Comparison of ENCODE assay signal across 10 cellular contexts in the genomic region with DNA sequence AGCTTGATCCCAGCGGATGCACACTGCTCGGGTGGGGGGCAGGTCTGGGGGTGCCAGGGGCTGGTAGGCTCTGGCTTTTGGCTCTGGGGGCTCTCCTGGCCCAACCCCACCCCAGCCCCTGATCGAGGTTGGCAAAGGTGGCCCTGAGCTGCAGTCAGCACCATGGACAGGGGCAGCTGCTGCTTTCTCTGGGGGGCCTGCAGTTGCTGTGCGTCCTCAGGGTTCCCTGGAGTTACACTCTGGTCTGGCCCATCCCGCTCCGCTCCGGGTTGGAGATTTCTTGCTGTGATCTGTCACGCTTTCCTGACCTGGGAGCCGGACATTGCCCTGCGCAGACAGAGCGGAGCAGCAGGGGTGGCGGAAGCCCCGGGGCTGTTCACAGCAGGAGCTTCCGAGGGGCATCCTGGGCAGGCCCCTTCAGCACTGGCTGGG. TPM values are rescaled to one million over a fixed set of nuclear protein-coding genes. Genes with fewer than 3 reads are reported as not detected.
DNase-seq lines count a peak whose midpoint lies in the region; ATAC-seq, FAIRE-seq and TF ChIP-seq lines count a peak whose summit lies in the region.
"Had no signal": no experiment of that assay in that cellular context is flagged by ENCODE, and none has a peak within 500 bp of the region (broad histone marks: within the 10 kb centered on the region; RNA-seq: fewer than 3 reads in every experiment).

No MANE protein-coding gene starts in this region.

- no peak overlapping the region for H3K27ac ChIP-seq in AG04450 (ENCODE audit: low read depth, low read length)
- H3K27ac ChIP-seq in ascending aorta = no peak overlapping the region

- intact Hi-C loops in ascending aorta (cut with DNase I) = no loop called here

- H3K4me3 ChIP-seq in AG04450 (ENCODE audit: low read depth, low read length) (no peak overlapping the region), ascending aorta (no peak overlapping the region)

- CTCF ChIA-PET in AG04450 (lab: Charles Lee) = no interaction called here

- no peaks in the 10 kb centered on the region for H3K9me3 Mint-ChIP-seq in activated T-cell treated with anti-CD3 and anti-CD28 coated beads, Interleukin-2, amount 50 U/mL, for 24 hours
- H3K9me3 Mint-ChIP-seq in immature natural killer cell = no peaks in the 10 kb centered on the region

- H3K36me3 Mint-ChIP-seq in activated T-cell treated with anti-CD3 and anti-CD28 coated beads, Interleukin-2, amount 50 U/mL, for 24 hours (ENCODE audit: low read depth) = no peaks in the 10 kb centered on the region
- no peaks in the 10 kb centered on the region for H3K36me3 Mint-ChIP-seq in immature natural killer cell

- no peaks in the 10 kb centered on the region for H3K36me3 ChIP-seq in ascending aorta

- no peaks in the 10 kb centered on the region; the same call in 1 of the 2 replicates for H3K9me3 ChIP-seq in AG04450 (ENCODE audit: control insufficient read depth, insufficient read depth, low read length)
- no peaks in the 10 kb centered on the region for H3K9me3 ChIP-seq in ascending aorta

- in situ Hi-C loops in KBM-7 (cut with MboI; ENCODE audit: low pct_unique_long_range_greater_than_20kb, low sequenced_read_pairs) = loop anchor here (25.0 kb wide), 1 partner anchor 319 kb away; no protein-coding TSS in a partner anchor

- TF ChIP-seq CTCF in AG04450 (IDR thresholded peaks at IDR 0.05; ENCODE audit: low read depth, low read length) (no peak), ascending aorta (IDR thresholded peaks at IDR 0.05) (no peak)

- no peak overlapping the region for H3K4me3 Mint-ChIP-seq in activated T-cell treated with anti-CD3 and anti-CD28 coated beads, Interleukin-2, amount 50 U/mL, for 24 hours
- H3K4me3 Mint-ChIP-seq in immature natural killer cell = no peak overlapping the region

- no peaks in the 10 kb centered on the region for H3K4me1 ChIP-seq in ascending aorta

- ATAC-seq in HG02588 (IDR thresholded peaks at IDR 0.05; ENCODE audit: unreplicated experiment) = no peak

- H3K4me1 Mint-ChIP-seq in activated T-cell treated with anti-CD3 and anti-CD28 coated beads, Interleukin-2, amount 50 U/mL, for 24 hours (ENCODE audit: low read depth) = peaks cover 1% of the 10 kb centered on the region
- H3K4me1 Mint-ChIP-seq in immature natural killer cell = peaks cover 0 to 9% of the 10 kb centered on the region in 2 donors

- POLR2A ChIA-PET in AG04450 (lab: Yijun Ruan, JAX) = no interaction called here

- peaks cover 46% of the 10 kb centered on the region for H3K27me3 ChIP-seq in AG04450 (ENCODE audit: control insufficient read depth, insufficient read depth, low read length)
- peaks cover 13% of the 10 kb centered on the region for H3K27me3 ChIP-seq in ascending aorta

- no peak for FAIRE-seq in RCC 7860 (lab: Jason Lieb, UNC)
- FAIRE-seq: G401.6 had no signal

- H3K27me3 Mint-ChIP-seq in activated T-cell treated with anti-CD3 and anti-CD28 coated beads, Interleukin-2, amount 50 U/mL, for 24 hours = peaks cover 21% of the 10 kb centered on the region
- peaks cover 0 to 8% (median 3%) of the 10 kb centered on the region in 3 donors for H3K27me3 Mint-ChIP-seq in immature natural killer cell (ENCODE audit: low read depth in 3 of 3)

- H3K27ac Mint-ChIP-seq in activated T-cell treated with anti-CD3 and anti-CD28 coated beads, Interleukin-2, amount 50 U/mL, for 24 hours = no peak overlapping the region
- H3K27ac Mint-ChIP-seq in immature natural killer cell = no peak overlapping the region

- DNase-seq in AG04450 (ENCODE audit: low read depth, low spot score) (peak; percentile 13), KBM-7 (peak; percentile 21), immature natural killer cell (peak; percentile 23 to 43 (median 34)), NCI-H446 (lab: John Stamatoyannopoulos, UW) (no peak), ascending aorta (ENCODE audit: low spot score in 2 of 2) (no peak), RCC 7860 (ENCODE audit: low spot score) (no peak)
- peak; percentile 61 for DNase-seq in activated T-cell treated with anti-CD3 and anti-CD28 coated beads, Interleukin-2, amount 50 U/mL, for 24 hours
- DNase-seq: activated CD4-positive, CD25-positive, alpha-beta regulatory T cell treated with anti-CD3 and anti-CD28 coated beads, Interleukin-2, amount 50 U/mL, for 72 hours had no signal

RNA-seq across cellular contexts. Expression of a gene that starts 8.0 kb away (rescaled TPM):
- polyA plus RNA-seq in AG04450 (2011; rRNA removed) (0.05 and 0.06 TPM in 2 replicates), immature natural killer cell (1 to 10 TPM in 2 of 3 donors, not detected in 1; 2.9 to 5.1 TPM)
- polyA minus RNA-seq in AG04450 (2011; rRNA and poly(A)+ RNA removed) = 0.05 and 0.13 TPM in 2 replicates
- not detected for total RNA-seq in ascending aorta

RNA-seq across cellular contexts. Expression of a gene that starts 55.7 kb away (rescaled TPM):
- 11.9 and 14.4 TPM in 2 replicates for polyA plus RNA-seq in AG04450 (2011; rRNA removed)
- 9.0 and 9.1 TPM in 2 replicates for polyA minus RNA-seq in AG04450 (2011; rRNA and poly(A)+ RNA removed)
- polyA plus RNA-seq in immature natural killer cell = 10 to 100 TPM in 1 of 3 donors, 1 to 10 TPM in 2; 9.1 to 18.2 (median 9.3) TPM
- 26.1 TPM for total RNA-seq in ascending aorta

RNA-seq across cellular contexts. Expression of a gene that starts 58.3 kb away (rescaled TPM):
- polyA plus RNA-seq in AG04450 (2011; rRNA removed) = 10.9 and 13.4 TPM in 2 replicates
- polyA minus RNA-seq in AG04450 (2011; rRNA and poly(A)+ RNA removed) = 20.5 and 32.0 TPM in 2 replicates
- 10 to 100 TPM in 1 of 3 donors, 1 to 10 TPM in 2; 9.1 to 23.3 (median 9.8) TPM for polyA plus RNA-seq in immature natural killer cell
- 80.5 TPM for total RNA-seq in ascending aorta

Comparison
In these comparisons a context has a peak if more than half of its experiments do, and no peak if none do; other contexts are left out.
1. DNase-seq: peak in AG04450 (single experiment), KBM-7 (single experiment), activated T-cell treated with anti-CD3 and anti-CD28 coated beads, Interleukin-2, amount 50 U/mL, for 24 hours (single experiment) and immature natural killer cell (3 of 3); none in NCI-H446 (0 of 2), ascending aorta (0 of 2) and RCC 7860 (single experiment).